ENCODE assay signal across 8 cellular contexts in genomic region chr20:20018366-20018765, GRCh38. TPM values are rescaled to one million over a fixed set of nuclear protein-coding genes. Genes with fewer than 3 reads are reported as not detected.
DNase-seq lines count a peak whose midpoint lies in the region; ATAC-seq and TF ChIP-seq lines count a peak whose summit lies in the region.

No MANE protein-coding gene starts in this region.

- intact Hi-C loops in Right ventricle myocardium superior (cut with DNase I), result no loop called here

- H3K79me1 ChIP-seq in mesendoderm (ENCODE audit: low read length), result peaks cover 21% of the 10 kb centered on the region

- H3K4me1 ChIP-seq in right atrium auricular region (peaks cover 0 to 29% of the 10 kb centered on the region in 2 donors), mesendoderm (ENCODE audit: control insufficient read depth, low read depth, low read length) (no peaks in the 10 kb centered on the region)

- TF ChIP-seq CTCF in right atrium auricular region (IDR thresholded peaks at IDR 0.05) (no peak), astrocyte of the spinal cord (IDR thresholded peaks at IDR 0.05; ENCODE audit: low read depth, low read length) (no peak)

- H3K18ac ChIP-seq in mesendoderm (ENCODE audit: low read length), result no peak overlapping the region

- H2BK15ac ChIP-seq in mesendoderm (replicated peaks; ENCODE audit: low read depth), result no peak overlapping the region

- no peak overlapping the region for H3K4ac ChIP-seq in mesendoderm (ENCODE audit: low read depth, low read length)

- peak overlapping the region; percentile 87 for H3K9ac ChIP-seq in mesendoderm (ENCODE audit: low read length)

- H3K27ac ChIP-seq in right atrium auricular region (no peak overlapping the region), mesendoderm (ENCODE audit: low read depth, low read length) (no peak overlapping the region)

- H2BK5ac ChIP-seq in mesendoderm (ENCODE audit: low read length), result no peak overlapping the region

- no peaks in the 10 kb centered on the region for H3K27me3 ChIP-seq in right atrium auricular region
- H3K27me3 ChIP-seq in mesendoderm (ENCODE audit: insufficient read depth, low read length, poor library complexity), result no peaks in the 10 kb centered on the region

- H2AK5ac ChIP-seq in mesendoderm (ENCODE audit: low read length), result no peak overlapping the region

- H3K4me2 ChIP-seq in mesendoderm (ENCODE audit: low read length), result peak overlapping the region; percentile 65

- no peak overlapping the region for H2BK120ac ChIP-seq in mesendoderm (ENCODE audit: low read depth, low read length)

- H3K4me3 ChIP-seq in right atrium auricular region, result peak overlapping the region; percentile 92 to 99
- peak overlapping the region; percentile 85 for H3K4me3 ChIP-seq in astrocyte of the spinal cord (ENCODE audit: low read depth, low read length)
- no peak overlapping the region for H3K4me3 ChIP-seq in mesendoderm (ENCODE audit: low read length)

- H3K9me3 ChIP-seq in right atrium auricular region, result no peaks in the 10 kb centered on the region

- peak overlapping the region; percentile 19 for H3K56ac ChIP-seq in mesendoderm (ENCODE audit: low read length)

- DNase-seq in right atrium auricular region (ENCODE audit: low spot score), result no peak
- DNase-seq in Right ventricle myocardium superior, result no peak
- DNase-seq in astrocyte of the spinal cord (ENCODE audit: low read depth, low spot score), result no peak
- DNase-seq in mesendoderm, result no peak
- DNase-seq in COLO668 (lab: John Stamatoyannopoulos, UW; ENCODE audit: unreplicated experiment), result no peak
- no peak for DNase-seq in HuH-7 (ENCODE audit: low spot score)
- no peak for DNase-seq in MV-4-11 (lab: John Stamatoyannopoulos, UW)

- peaks cover 45% of the 10 kb centered on the region for H3K79me2 ChIP-seq in mesendoderm (ENCODE audit: control insufficient read depth, insufficient read depth, low read length)

- no peak overlapping the region for H3K23ac ChIP-seq in mesendoderm (ENCODE audit: low read length)

- in situ Hi-C loops in astrocyte of the spinal cord (cut with HindIII; ENCODE audit: low sequenced_read_pairs), result no loop called here

- ATAC-seq in Right ventricle myocardium superior (ENCODE audit: poor library complexity) (no peak), GM19452 (IDR thresholded peaks at IDR 0.05; ENCODE audit: unreplicated experiment) (no peak)

- WGBS in mesendoderm (ENCODE audit: extremely low coverage, insufficient coverage, low lambda C conversion rate), result no CpG with 5 or more reads among the region's 8 CpGs

- H4K5ac ChIP-seq in mesendoderm (ENCODE audit: low read length), result no peak overlapping the region

- no peaks in the 10 kb centered on the region for H3K36me3 ChIP-seq in right atrium auricular region
- H3K36me3 ChIP-seq in mesendoderm (ENCODE audit: control insufficient read depth, insufficient read depth, low read length), result no peaks in the 10 kb centered on the region

- no peak overlapping the region for H4K8ac ChIP-seq in mesendoderm (ENCODE audit: low read depth, low read length)

RNA-seq across cellular contexts. Expression of gene NAA20, which starts 1.2 kb away (rescaled TPM):
- total RNA-seq in right atrium auricular region (10 to 100 TPM; 32.2 to 33.8 TPM), Right ventricle myocardium superior (59.2 TPM)
- 58.4 TPM for polyA plus RNA-seq in mesendoderm (2013, experiment 1 of 2)
- 54.4 TPM for polyA plus RNA-seq in mesendoderm (2013, experiment 2 of 2)

RNA-seq across cellular contexts. Expression of gene CRNKL1, which starts 33.9 kb away (rescaled TPM):
- total RNA-seq in right atrium auricular region (10 to 100 TPM; 12.5 to 14.9 TPM), Right ventricle myocardium superior (15.8 TPM)
- polyA plus RNA-seq in mesendoderm (2013, experiment 1 of 2), result 24.5 TPM
- 23.7 TPM for polyA plus RNA-seq in mesendoderm (2013, experiment 2 of 2)

RNA-seq across cellular contexts. Expression of gene CFAP61, which starts 34.0 kb away (rescaled TPM):
- total RNA-seq in right atrium auricular region, result 1 to 10 TPM; 1.0 to 1.9 TPM
- 36.9 TPM for total RNA-seq in Right ventricle myocardium superior
- polyA plus RNA-seq in mesendoderm (2013, experiment 1 of 2), result 0.06 TPM
- 0.20 TPM for polyA plus RNA-seq in mesendoderm (2013, experiment 2 of 2)

Comparison
In these comparisons a context has a peak if more than half of its experiments do, and no peak if none do; other contexts are left out.
1. RNA of gene CFAP61, which starts 34.0 kb away (total RNA-seq): 36.9 TPM in Right ventricle myocardium superior (single experiment); 1.0 to 1.9 TPM in right atrium auricular region; every median in the first group is over 10 times any median in the second.